14 cellular contexts compared by ENCODE assay signal in genomic region chr10:32041290-32042028, GRCh38. TPM values are rescaled to one million over a fixed set of nuclear protein-coding genes. Genes with fewer than 3 reads are reported as not detected.
DNase-seq lines count a peak whose midpoint lies in the region; ATAC-seq and TF ChIP-seq lines count a peak whose summit lies in the region.
"Had no signal": no experiment of that assay in that cellular context is flagged by ENCODE, and none has a peak within 500 bp of the region (broad histone marks: within the 10 kb centered on the region; RNA-seq: fewer than 3 reads in every experiment).

No MANE protein-coding gene starts in this region.

- H3K4me3 Mint-ChIP-seq in activated T-cell treated with anti-CD3 and anti-CD28 coated beads, Interleukin-2, amount 50 U/mL, for 4 hours = peak overlapping the region; percentile 1
- no peak overlapping the region for H3K4me3 Mint-ChIP-seq in stimulated activated naive CD8-positive, alpha-beta T cell treated with anti-CD3 and anti-CD28 coated beads, Interleukin-15, Interleukin-2, amounts not matched to agents 100 ng/mL and 50 ng/mL, for 24 hours

- no peaks in the 10 kb centered on the region for H3K9me3 Mint-ChIP-seq in activated T-cell treated with anti-CD3 and anti-CD28 coated beads, Interleukin-2, amount 50 U/mL, for 4 hours
- H3K9me3 Mint-ChIP-seq in stimulated activated naive CD8-positive, alpha-beta T cell treated with anti-CD3 and anti-CD28 coated beads, Interleukin-15, Interleukin-2, amounts not matched to agents 100 ng/mL and 50 ng/mL, for 24 hours = no peaks in the 10 kb centered on the region
- H3K9me3 Mint-ChIP-seq: naive B cell had no signal

- intact Hi-C loops in left colon (cut with DNase I, micrococcal nuclease) = no loop called here
- intact Hi-C loops in adrenal gland (cut with DNase I) = no loop called here

- H3K27me3 ChIP-seq in adrenal gland = no peaks in the 10 kb centered on the region
- H3K27me3 ChIP-seq: spleen, uterus had no signal

- H3K36me3 ChIP-seq in adrenal gland (replicated peaks in 1 of 2) = peaks cover 0 to 36% of the 10 kb centered on the region in 2 donors
- H3K36me3 ChIP-seq: uterus had no signal

- no peak for TF ChIP-seq POLR2A in adrenal gland (IDR thresholded peaks at IDR 0.05)

- peak overlapping the region; percentile 56 for H3K27ac Mint-ChIP-seq in stimulated activated naive CD8-positive, alpha-beta T cell treated with anti-CD3 and anti-CD28 coated beads, Interleukin-15, Interleukin-2, amounts not matched to agents 100 ng/mL and 50 ng/mL, for 24 hours

- ATAC-seq in activated T-cell treated with anti-CD3 and anti-CD28 coated beads, Interleukin-2, amount 50 U/mL, for 4 hours = no peak
- ATAC-seq in left colon (peak; percentile 27), GM18520 (IDR thresholded peaks at IDR 0.05; ENCODE audit: unreplicated experiment) (no peak), HG02642 (IDR thresholded peaks at IDR 0.05; ENCODE audit: poor library complexity, unreplicated experiment) (no peak)

- H3K27me3 Mint-ChIP-seq in activated T-cell treated with anti-CD3 and anti-CD28 coated beads, Interleukin-2, amount 50 U/mL, for 4 hours (ENCODE audit: low read depth) = no peaks in the 10 kb centered on the region
- H3K27me3 Mint-ChIP-seq in stimulated activated naive CD8-positive, alpha-beta T cell treated with anti-CD3 and anti-CD28 coated beads, Interleukin-15, Interleukin-2, amounts not matched to agents 100 ng/mL and 50 ng/mL, for 24 hours = no peaks in the 10 kb centered on the region
- H3K27me3 Mint-ChIP-seq: naive B cell had no signal

- peaks cover 63% of the 10 kb centered on the region for H3K4me1 Mint-ChIP-seq in activated T-cell treated with anti-CD3 and anti-CD28 coated beads, Interleukin-2, amount 50 U/mL, for 4 hours (ENCODE audit: low read depth)
- peaks cover 52% of the 10 kb centered on the region for H3K4me1 Mint-ChIP-seq in stimulated activated naive CD8-positive, alpha-beta T cell treated with anti-CD3 and anti-CD28 coated beads, Interleukin-15, Interleukin-2, amounts not matched to agents 100 ng/mL and 50 ng/mL, for 24 hours (ENCODE audit: low read depth)

- 0 out of 2 replicates have a peak overlapping the region, but pooled peaks have one; percentile 1 for H3K27ac ChIP-seq in VCaP
- no peak overlapping the region for H3K27ac ChIP-seq in adrenal gland
- H3K27ac ChIP-seq: uterus had no signal

- no peak overlapping the region for H3K4me3 ChIP-seq in adrenal gland
- H3K4me3 ChIP-seq: spleen, uterus had no signal

- 47 to 68% (median 57%) methylated on average over 1 of the region's 1 CpG for WGBS in adrenal gland, 4 donors

- TF ChIP-seq CTCF in VCaP (conservative IDR thresholded peaks at IDR 0.05) = no peak
- no peak for TF ChIP-seq CTCF in adrenal gland (IDR thresholded peaks at IDR 0.05)

- no peaks in the 10 kb centered on the region for H3K9me3 ChIP-seq in adrenal gland (replicated peaks in 1 of 3)
- H3K9me3 ChIP-seq: spleen, uterus had no signal

- peaks cover 14 to 52% of the 10 kb centered on the region in 2 donors for H3K4me1 ChIP-seq in adrenal gland (replicated peaks in 1 of 2)
- H3K4me1 ChIP-seq: uterus had no signal

- peaks cover 49% of the 10 kb centered on the region for H3K36me3 Mint-ChIP-seq in activated T-cell treated with anti-CD3 and anti-CD28 coated beads, Interleukin-2, amount 50 U/mL, for 4 hours (ENCODE audit: insufficient read depth)
- peaks cover 68% of the 10 kb centered on the region for H3K36me3 Mint-ChIP-seq in stimulated activated naive CD8-positive, alpha-beta T cell treated with anti-CD3 and anti-CD28 coated beads, Interleukin-15, Interleukin-2, amounts not matched to agents 100 ng/mL and 50 ng/mL, for 24 hours (ENCODE audit: low read depth)

- DNase-seq in activated T-cell treated with anti-CD3 and anti-CD28 coated beads, Interleukin-2, amount 50 U/mL, for 4 hours = no peak
- DNase-seq in activated T-cell treated with anti-CD3 and anti-CD28 coated beads for 4 hours (no peak), left colon (no peak), adrenal gland (no peak)
- DNase-seq: activated CD4-positive, alpha-beta T cell treated with anti-CD3 and anti-CD28 coated beads, Interleukin-2, amount 50 U/mL, for 48 hours; naive B cell; NCI-H2171 treated with DMSO at 0.1 percent for 48 hours; spleen; T-helper 2 cell; uterus had no signal

RNA-seq across cellular contexts. Expression of gene KIF5B, which starts 14.8 kb away (rescaled TPM):
- total RNA-seq in activated T-cell treated with anti-CD3 and anti-CD28 coated beads, Interleukin-2, amount 50 U/mL, for 4 hours = 10 to 100 TPM; 79.1 to 89.8 (median 81.9) TPM
- total RNA-seq in left colon (100 to 1,000 TPM; 122 to 123 TPM), adrenal gland (100 to 1,000 TPM in 1 of 8 donors, 10 to 100 TPM in 7; 60.4 to 101 (median 81.7) TPM)
- 100 to 1,000 TPM in 1 of 3 donors, 10 to 100 TPM in 2; 24.2 to 101 (median 37.4) TPM for polyA plus RNA-seq in adrenal gland
